14 cellular contexts compared by ENCODE assay signal in the genomic region with DNA sequence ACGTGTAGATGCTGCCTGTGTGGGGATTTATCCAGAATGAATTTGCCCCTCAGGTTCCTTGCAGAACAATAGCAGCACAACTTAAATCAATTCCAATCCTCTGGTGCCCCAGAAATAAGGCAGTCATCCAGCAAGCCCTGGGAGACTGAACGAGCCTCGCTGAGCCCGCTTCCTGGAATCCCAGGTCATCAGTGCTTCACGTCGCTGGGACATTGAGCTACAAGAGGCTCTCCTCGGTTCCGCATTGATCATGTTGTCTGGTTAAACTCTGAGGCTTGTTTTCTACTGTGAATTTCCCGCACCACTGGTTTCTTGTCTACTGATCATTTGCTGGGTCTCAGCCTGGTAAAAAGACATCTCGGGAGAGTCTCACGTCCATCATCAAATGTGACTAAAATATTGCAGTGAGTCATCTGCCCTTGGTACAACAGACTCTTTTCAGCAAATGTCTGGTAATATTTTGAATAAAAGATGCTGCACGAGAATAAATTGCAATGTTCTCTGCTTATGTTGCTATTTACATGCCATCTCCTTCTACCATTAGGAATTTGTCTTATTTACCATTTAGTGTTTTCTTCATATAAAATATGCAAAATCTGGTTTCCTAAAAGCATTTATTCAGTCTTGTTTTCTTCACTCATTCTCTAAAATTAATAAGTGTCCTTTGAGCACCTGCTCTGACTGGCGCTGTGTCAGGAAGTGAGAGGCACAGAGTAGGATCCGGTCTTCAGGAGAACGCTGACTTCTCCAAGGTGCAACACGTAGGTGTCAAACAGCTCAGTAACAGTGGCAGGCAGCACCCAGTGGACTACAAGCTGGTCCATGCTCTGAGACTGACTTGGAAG.
DNase-seq lines count a peak whose midpoint lies in the region; ATAC-seq and TF ChIP-seq lines count a peak whose summit lies in the region.
"Had no signal": no experiment of that assay in that cellular context is flagged by ENCODE, and none has a peak within 500 bp of the region (broad histone marks: within the 10 kb centered on the region; RNA-seq: fewer than 3 reads in every experiment).

No MANE protein-coding gene starts in this region.

- peak overlapping the region; percentile 57; the same call in 1 of the 2 replicates for H2AFZ ChIP-seq in OCI-LY7 (ENCODE audit: low read length)

- H4K20me1 ChIP-seq in OCI-LY7 (ENCODE audit: insufficient read depth, low read length): no peaks in the 10 kb centered on the region

- H3K4me1 ChIP-seq in OCI-LY7 (ENCODE audit: insufficient read depth, low read length, poor library complexity, severe bottlenecking) (no peaks in the 10 kb centered on the region), right atrium auricular region (peaks cover 0 to 14% of the 10 kb centered on the region in 2 donors)

- H3K27me3 ChIP-seq in right atrium auricular region: no peaks in the 10 kb centered on the region
- H3K27me3 ChIP-seq in MG63: no peaks in the 10 kb centered on the region
- H3K27me3 ChIP-seq: adrenal gland had no signal

- H3K27ac ChIP-seq in OCI-LY7 (ENCODE audit: low read depth, low read length, poor library complexity, severe bottlenecking) (no peak overlapping the region), right atrium auricular region (peak overlapping the region; percentile 23 to 89), temporal lobe (ENCODE audit: low read depth, low read length) (peak overlapping the region; percentile 2)
- H3K27ac ChIP-seq: adrenal gland had no signal

- intact Hi-C loops in Right ventricle myocardium inferior (cut with DNase I): no loop called here
- intact Hi-C loops in cardiac septum (cut with DNase I): no loop called here
- intact Hi-C loops in OCI-LY7 (cut with micrococcal nuclease; ENCODE audit: unreplicated experiment): no loop called here

- H3K9me3 ChIP-seq in OCI-LY7 (ENCODE audit: low read length): no peaks in the 10 kb centered on the region
- no peaks in the 10 kb centered on the region for H3K9me3 ChIP-seq in right atrium auricular region
- H3K9me3 ChIP-seq in MG63: no peaks in the 10 kb centered on the region
- H3K9me3 ChIP-seq: adrenal gland had no signal

- H3K9me2 ChIP-seq in OCI-LY7 (ENCODE audit: insufficient read depth, low read length): no peaks in the 10 kb centered on the region

- no peak for ATAC-seq in Right ventricle myocardium inferior
- no peak for ATAC-seq in HG03521 (IDR thresholded peaks at IDR 0.05; ENCODE audit: unreplicated experiment)
- ATAC-seq in GM19328 (IDR thresholded peaks at IDR 0.05; ENCODE audit: unreplicated experiment): no peak

- no peak for TF ChIP-seq CTCF in OCI-LY7 (conservative IDR thresholded peaks at IDR 0.05; ENCODE audit: low read length)
- TF ChIP-seq CTCF in right atrium auricular region (IDR thresholded peaks at IDR 0.05): no peak

- DNase-seq in Right ventricle myocardium inferior (ENCODE audit: missing footprints) (peak; percentile 60), cardiac septum (ENCODE audit: low spot score) (no peak), OCI-LY7 (ENCODE audit: low spot score) (no peak), right atrium auricular region (ENCODE audit: low spot score) (no peak), MG63 (no peak)
- DNase-seq: activated CD4-positive, alpha-beta T cell treated with anti-CD3 and anti-CD28 coated beads, Interleukin-2, amount 50 U/mL, for 48 hours; adrenal gland; DMS153; HCEC 1CT; NCI-H1048; NCI-H774 had no signal

- POLR2A ChIA-PET in OCI-LY7 (lab: Charles Lee): no interaction called here

- CTCF ChIA-PET in OCI-LY7 (lab: Charles Lee; ENCODE audit: unreplicated experiment): no interaction called here

- peak overlapping the region; percentile 25; the same call in 1 of the 2 replicates for H3K4me2 ChIP-seq in OCI-LY7 (ENCODE audit: low read length)

- no TSS peak for BruUV-seq in OCI-LY7 (replicated peaks; lab: Mats Ljungman, UMichigan)

- H3K4me3 ChIP-seq in OCI-LY7 (ENCODE audit: low read depth, low read length, poor library complexity, severe bottlenecking) (no peak overlapping the region), right atrium auricular region (no peak overlapping the region), MG63 (no peak overlapping the region)
- H3K4me3 ChIP-seq: adrenal gland had no signal

- no peaks in the 10 kb centered on the region for H3K79me2 ChIP-seq in OCI-LY7 (ENCODE audit: insufficient read depth, low read depth, low read length)

- H3K36me3 ChIP-seq in OCI-LY7 (ENCODE audit: insufficient read depth, low read length) (no peaks in the 10 kb centered on the region), right atrium auricular region (no peaks in the 10 kb centered on the region), MG63 (no peaks in the 10 kb centered on the region)
- H3K36me3 ChIP-seq: adrenal gland had no signal
